Comparison of ENCODE assay signal across 14 cellular contexts in genomic region chr18:75475228-75475627, GRCh38. TPM values are rescaled to one million over a fixed set of nuclear protein-coding genes. Genes with fewer than 3 reads are reported as not detected.
DNase-seq lines count a peak whose midpoint lies in the region; ATAC-seq and TF ChIP-seq lines count a peak whose summit lies in the region.
"Had no signal": no experiment of that assay in that cellular context is flagged by ENCODE, and none has a peak within 500 bp of the region (broad histone marks: within the 10 kb centered on the region; RNA-seq: fewer than 3 reads in every experiment).

No MANE protein-coding gene starts in this region.

- H3K27ac ChIP-seq in SK-N-SH (ENCODE audit: low read depth in 2 of 2, low read length in 1 of 2) (no peak overlapping the region; a peak in 1 of 4 replicates), fibroblast of lung (ENCODE audit: insufficient read depth, low read length) (no peak overlapping the region), sigmoid colon (peak overlapping the region in 3 of 4 donors; percentile 12 to 54 (median 41))
- H3K27ac ChIP-seq: suprapubic skin had no signal

- H3K27me3 Mint-ChIP-seq in activated CD8-positive, alpha-beta T cell treated with anti-CD3 and anti-CD28 coated beads, Interleukin-2, amount 10 ng/mL, durations not matched to agents 7 days and 5 days (ENCODE audit: low read depth), result peaks cover 5% of the 10 kb centered on the region

- TF ChIP-seq RAD21 in SK-N-SH (IDR thresholded peaks at IDR 0.05; ENCODE audit: low read length), result no peak

- 37% methylated on average over 2 of the region's 2 CpGs for WGBS in SK-N-SH (ENCODE audit: low lambda C conversion rate)
- WGBS in sigmoid colon, 2 donors, result 55 to 65% methylated on average over 2 of the region's 2 CpGs

- H3K36me3 ChIP-seq in SK-N-SH (replicated peaks in 1 of 2; ENCODE audit: control insufficient read depth in 1 of 2, insufficient read depth in 2 of 2, low read length in 1 of 2), result no peaks in the 10 kb centered on the region
- H3K36me3 ChIP-seq in fibroblast of lung (ENCODE audit: control insufficient read depth, insufficient read depth, low read length), result no peaks in the 10 kb centered on the region
- H3K36me3 ChIP-seq in sigmoid colon, result no peaks in the 10 kb centered on the region
- H3K36me3 ChIP-seq: HAP-1, suprapubic skin had no signal

- intact Hi-C loops in sigmoid colon (cut with DNase I), result loop anchor here (5.0 to 10.0 kb wide), 3 partner anchors 273 to 870 kb away; no protein-coding TSS in a partner anchor

- H3K27ac Mint-ChIP-seq in activated CD8-positive, alpha-beta T cell treated with anti-CD3 and anti-CD28 coated beads, Interleukin-2, amount 10 ng/mL, durations not matched to agents 7 days and 5 days, result no peak overlapping the region
- H3K27ac Mint-ChIP-seq: WTC11 had no signal

- H3K9ac ChIP-seq in SK-N-SH, result no peak overlapping the region
- H3K9ac ChIP-seq in fibroblast of lung (ENCODE audit: insufficient read depth, low read length), result no peak overlapping the region

- H3K79me2 ChIP-seq in SK-N-SH (ENCODE audit: insufficient read depth), result no peaks in the 10 kb centered on the region
- no peaks in the 10 kb centered on the region for H3K79me2 ChIP-seq in fibroblast of lung (ENCODE audit: control insufficient read depth, insufficient read depth, low read length)

- H3K4me1 Mint-ChIP-seq in activated CD8-positive, alpha-beta T cell treated with anti-CD3 and anti-CD28 coated beads, Interleukin-2, amount 10 ng/mL, durations not matched to agents 7 days and 5 days (ENCODE audit: low read depth), result no peaks in the 10 kb centered on the region

- H2AFZ ChIP-seq in SK-N-SH (ENCODE audit: low read depth) (no peak overlapping the region), fibroblast of lung (ENCODE audit: low read length) (peak overlapping the region; percentile 29)

- no peaks in the 10 kb centered on the region for H3K9me3 Mint-ChIP-seq in activated CD8-positive, alpha-beta T cell treated with anti-CD3 and anti-CD28 coated beads, Interleukin-2, amount 10 ng/mL, durations not matched to agents 7 days and 5 days (ENCODE audit: insufficient read depth)
- H3K9me3 Mint-ChIP-seq: WTC11 had no signal

- no peaks in the 10 kb centered on the region for H3K27me3 ChIP-seq in SK-N-SH (ENCODE audit: insufficient read depth)
- no peaks in the 10 kb centered on the region for H3K27me3 ChIP-seq in fibroblast of lung (ENCODE audit: control insufficient read depth, insufficient read depth, low read length)
- H3K27me3 ChIP-seq in sigmoid colon, result no peaks in the 10 kb centered on the region
- H3K27me3 ChIP-seq: suprapubic skin had no signal

- no peak overlapping the region for H3K4me3 Mint-ChIP-seq in activated CD8-positive, alpha-beta T cell treated with anti-CD3 and anti-CD28 coated beads, Interleukin-2, amount 10 ng/mL, durations not matched to agents 7 days and 5 days
- H3K4me3 Mint-ChIP-seq: WTC11 had no signal

- H3F3A ChIP-seq in SK-N-SH (replicated peaks; ENCODE audit: insufficient read depth), result no peaks in the 10 kb centered on the region

- H3K36me3 Mint-ChIP-seq in activated CD8-positive, alpha-beta T cell treated with anti-CD3 and anti-CD28 coated beads, Interleukin-2, amount 10 ng/mL, durations not matched to agents 7 days and 5 days (ENCODE audit: low read depth), result no peaks in the 10 kb centered on the region
- H3K36me3 Mint-ChIP-seq: WTC11 had no signal

- no peaks in the 10 kb centered on the region for H3K9me2 ChIP-seq in SK-N-SH

- no peaks in the 10 kb centered on the region for H3K9me3 ChIP-seq in SK-N-SH
- no peaks in the 10 kb centered on the region for H3K9me3 ChIP-seq in fibroblast of lung (ENCODE audit: control insufficient read depth, insufficient read depth, low read depth, low read length)
- no peaks in the 10 kb centered on the region for H3K9me3 ChIP-seq in sigmoid colon
- H3K9me3 ChIP-seq: HAP-1, suprapubic skin had no signal

- H3K4me1 ChIP-seq in SK-N-SH (ENCODE audit: control insufficient read depth in 1 of 2, insufficient read depth in 2 of 2, low read depth in 1 of 2, low read length in 1 of 2) (no peaks in the 10 kb centered on the region; a peak in 1 of 4 replicates), fibroblast of lung (ENCODE audit: control insufficient read depth, extremely low read depth, insufficient read depth, low read length) (peaks cover 5% of the 10 kb centered on the region), sigmoid colon (peaks cover 0 to 37% (median 12%) of the 10 kb centered on the region in 4 donors)

- CTCF ChIA-PET in SK-N-SH (lab: Yijun Ruan, JAX), result interaction anchor here (1.0 kb wide), 1 partner anchor 265 kb away, joined by 4 read pairs; the partner anchor contains the start of gene TSHZ1
- CTCF ChIA-PET in activated CD8-positive, alpha-beta T cell treated with anti-CD3 and anti-CD28 coated beads, Interleukin-2, amount 10 ng/mL, durations not matched to agents 7 days and 5 days (lab: Charles Lee), result interaction anchor here (0.5 kb wide), 1 partner anchor 975 kb away, joined by 3 read pairs; no protein-coding TSS in a partner anchor
- CTCF ChIA-PET in HEK293T (lab: Yijun Ruan, JAX), result no interaction called here

- H3K4me2 ChIP-seq in SK-N-SH (no peak overlapping the region), fibroblast of lung (ENCODE audit: extremely low read depth, insufficient read depth, low read length) (peak overlapping the region; percentile 17)

- peak; percentile 86 for DNase-seq in EL
- no peak for DNase-seq in SK-N-SH
- peak; percentile 87 to 89 for DNase-seq in fibroblast of lung (ENCODE audit: low read depth in 2 of 2)
- DNase-seq in sigmoid colon, result no peak
- no peak for DNase-seq in activated CD8-positive, alpha-beta T cell treated with anti-CD3 and anti-CD28 coated beads, Interleukin-2, amount 10 ng/mL, durations not matched to agents 7 days and 5 days
- DNase-seq in stimulated activated CD4-positive, alpha-beta T cell treated with anti-CD3 and anti-CD28 coated beads, Interleukin-4, amount 100 ng/mL, for 1 hour, result no peak
- no peak for DNase-seq in HEK293T (ENCODE audit: extremely low spot score)
- DNase-seq: NCI-H1417, NCI-H748 treated with DMSO at 0.1 percent for 48 hours had no signal

- H4K20me1 ChIP-seq in SK-N-SH (ENCODE audit: insufficient read depth) (no peaks in the 10 kb centered on the region), fibroblast of lung (ENCODE audit: control insufficient read depth, extremely low read depth, insufficient read depth, low read length) (no peaks in the 10 kb centered on the region)

- no peak for TF ChIP-seq CTCF in SK-N-SH (IDR thresholded peaks at IDR 0.05)
- TF ChIP-seq CTCF in fibroblast of lung (conservative IDR thresholded peaks at IDR 0.05 in 1 of 2, IDR thresholded peaks at IDR 0.05 in 1 of 2; ENCODE audit: low read depth in 1 of 2, low read length in 2 of 2), result no peak
- no peak for TF ChIP-seq CTCF in sigmoid colon (IDR thresholded peaks at IDR 0.05)

- H3K4me3 ChIP-seq in SK-N-SH (ENCODE audit: low read depth in 2 of 2, low read length in 1 of 2) (no peak overlapping the region), fibroblast of lung (replicated peaks in 1 of 4; ENCODE audit: control extremely low read depth in 1 of 4, insufficient read depth in 1 of 4, low read depth in 3 of 4, low read length in 4 of 4) (no peak overlapping the region), sigmoid colon (no peak overlapping the region)
- H3K4me3 ChIP-seq: HAP-1, suprapubic skin had no signal

- TF ChIP-seq POLR2A in sigmoid colon (IDR thresholded peaks at IDR 0.05), result no peak

- no peak for ATAC-seq in activated CD8-positive, alpha-beta T cell treated with anti-CD3 and anti-CD28 coated beads, Interleukin-2, amount 10 ng/mL, durations not matched to agents 7 days and 5 days
- no peak for ATAC-seq in GM19351 (IDR thresholded peaks at IDR 0.05; ENCODE audit: unreplicated experiment)
- ATAC-seq: WTC11 had no signal

- no peak for TF ChIP-seq EP300 in SK-N-SH (IDR thresholded peaks at IDR 0.05; ENCODE audit: borderline replicate concordance in 1 of 2, low read depth in 1 of 2, low read length in 1 of 2)
- no peak for TF ChIP-seq EP300 in sigmoid colon (IDR thresholded peaks at IDR 0.05)

- POLR2A ChIA-PET in SK-N-SH (lab: Yijun Ruan, JAX), result no interaction called here
- POLR2A ChIA-PET in activated CD8-positive, alpha-beta T cell treated with anti-CD3 and anti-CD28 coated beads, Interleukin-2, amount 10 ng/mL, durations not matched to agents 7 days and 5 days (lab: Charles Lee), result no interaction called here
- POLR2A ChIA-PET in HEK293T (lab: Yijun Ruan, JAX), result no interaction called here

TF ChIP-seq in SK-N-SH, 30 proteins besides CTCF, POLR2A, EP300 and RAD21:
- TF ChIP-seq NRF1 (IDR thresholded peaks at IDR 0.05; ENCODE audit: low read depth, low read length), result no peak
- 0 out of 2 replicates have a peak, but pooled peaks have one; percentile 7 for TF ChIP-seq PBX3 (IDR thresholded peaks at IDR 0.05)
TF ChIP-seq in SK-N-SH: peak in this region for 1.

TF ChIP-seq in HEK293T, 16 proteins besides CTCF, POLR2A, EP300 and RAD21 (continues in another document):
- TF ChIP-seq L3MBTL2 (conservative IDR thresholded peaks at IDR 0.05), result no peak
- TF ChIP-seq SP1 (IDR thresholded peaks at IDR 0.05), result no peak
- TF ChIP-seq ARNT (IDR thresholded peaks at IDR 0.05), result no peak
- TF ChIP-seq, protein P1, sequence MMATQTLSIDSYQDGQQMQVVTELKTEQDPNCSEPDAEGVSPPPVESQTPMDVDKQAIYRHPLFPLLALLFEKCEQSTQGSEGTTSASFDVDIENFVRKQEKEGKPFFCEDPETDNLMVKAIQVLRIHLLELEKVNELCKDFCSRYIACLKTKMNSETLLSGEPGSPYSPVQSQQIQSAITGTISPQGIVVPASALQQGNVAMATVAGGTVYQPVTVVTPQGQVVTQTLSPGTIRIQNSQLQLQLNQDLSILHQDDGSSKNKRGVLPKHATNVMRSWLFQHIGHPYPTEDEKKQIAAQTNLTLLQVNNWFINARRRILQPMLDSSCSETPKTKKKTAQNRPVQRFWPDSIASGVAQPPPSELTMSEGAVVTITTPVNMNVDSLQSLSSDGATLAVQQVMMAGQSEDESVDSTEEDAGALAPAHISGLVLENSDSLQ (IDR thresholded peaks at IDR 0.05), result no peak
- TF ChIP-seq HDGF (IDR thresholded peaks at IDR 0.05; ENCODE audit: borderline replicate concordance), result no peak
- no peak for TF ChIP-seq CTBP1 (IDR thresholded peaks at IDR 0.05; ENCODE audit: borderline replicate concordance)
- no peak for TF ChIP-seq ZNF384 (IDR thresholded peaks at IDR 0.05)
- no peak for TF ChIP-seq NFRKB (IDR thresholded peaks at IDR 0.05)
- TF ChIP-seq TARDBP (IDR thresholded peaks at IDR 0.05), result no peak
- TF ChIP-seq FOXM1 (IDR thresholded peaks at IDR 0.05; ENCODE audit: borderline replicate concordance), result no peak
- no peak for TF ChIP-seq SUZ12 (IDR thresholded peaks at IDR 0.05)

RNA-seq across cellular contexts. Expression of gene SMIM21, which starts 47.7 kb away (rescaled TPM):
- not detected in 2 replicates for polyA plus RNA-seq in SK-N-SH (2012; rRNA removed)
- polyA plus RNA-seq in SK-N-SH (2012; cell fraction: cytosol; rRNA removed), result not detected in 2 replicates
- polyA plus RNA-seq in SK-N-SH (2012; cell fraction: nucleus; rRNA removed), result not detected in 2 replicates
- total RNA-seq in fibroblast of lung, result not detected in 2 replicates
- not detected in 2 replicates for polyA plus RNA-seq in fibroblast of lung
- not detected in 2 replicates for polyA plus RNA-seq in fibroblast of lung (2012)
- not detected in 2 replicates for polyA minus RNA-seq in fibroblast of lung (ENCODE audit: low replicate concordance)
- not detected for total RNA-seq in sigmoid colon
- under 1 TPM in 1 of 3 donors, not detected in 2; 0.60 TPM for polyA plus RNA-seq in sigmoid colon
- total RNA-seq in activated CD8-positive, alpha-beta T cell treated with anti-CD3 and anti-CD28 coated beads, Interleukin-2, amount 10 ng/mL, durations not matched to agents 7 days and 5 days, result not detected
- total RNA-seq: SK-MEL-5, suprapubic skin, WTC11 had no signal

Comparison
In these comparisons a context has a peak if more than half of its experiments do, and no peak if none do; other contexts are left out.
1. DNase-seq: peak in EL (single experiment) and fibroblast of lung (2 of 2); none in SK-N-SH (single experiment), sigmoid colon (single experiment), activated CD8-positive, alpha-beta T cell treated with anti-CD3 and anti-CD28 coated beads, Interleukin-2, amount 10 ng/mL, durations not matched to agents 7 days and 5 days (single experiment), stimulated activated CD4-positive, alpha-beta T cell treated with anti-CD3 and anti-CD28 coated beads, Interleukin-4, amount 100 ng/mL, for 1 hour (single experiment) and HEK293T (single experiment).
2. H3K27ac ChIP-seq: peak in sigmoid colon (3 of 4); none in SK-N-SH (0 of 2) and fibroblast of lung (single experiment).